ENCODE assay signal across 1 cellular context in the genomic region with DNA sequence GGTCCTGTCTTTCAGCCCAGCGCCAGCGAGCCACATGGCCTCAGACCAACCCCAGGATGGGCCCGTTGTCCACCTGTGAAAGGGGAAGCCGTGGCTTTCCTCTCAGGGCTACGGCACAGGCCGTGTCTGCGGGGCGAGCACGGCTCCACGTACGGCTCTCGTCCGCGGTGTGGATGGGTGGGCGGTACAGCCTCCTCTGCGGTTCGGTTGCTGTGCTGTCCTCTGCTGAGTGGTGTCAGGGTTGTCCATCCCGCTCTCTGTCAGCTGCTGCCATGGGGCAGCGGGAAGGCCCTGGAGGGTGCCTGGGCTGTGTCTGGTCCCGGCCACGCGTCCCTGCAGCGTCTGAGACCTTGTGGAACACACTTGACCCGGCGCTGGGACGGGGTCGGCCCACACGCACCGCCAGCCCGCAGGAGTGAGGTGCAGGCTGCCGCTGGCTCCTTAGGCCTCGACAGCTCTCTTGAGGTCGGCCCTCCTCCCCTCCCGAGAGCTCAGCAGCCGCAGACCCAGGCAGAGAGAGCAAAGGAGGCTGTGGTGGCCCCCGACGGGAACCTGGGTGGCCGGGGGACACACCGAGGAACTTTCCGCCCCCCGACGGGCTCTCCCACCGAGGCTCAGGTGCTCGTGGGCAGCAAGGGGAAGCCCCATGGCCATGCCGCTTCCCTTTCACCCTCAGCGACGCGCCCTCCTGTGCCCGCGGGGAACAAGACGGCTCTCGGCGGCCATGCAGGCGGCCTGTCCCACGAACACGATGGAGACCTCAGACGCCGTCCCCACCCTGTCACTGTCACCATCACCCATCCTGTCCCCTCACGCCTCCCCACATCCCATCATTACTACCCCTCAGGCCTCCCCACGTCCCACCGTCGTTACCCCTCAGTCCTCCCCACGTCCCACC.
TF ChIP-seq lines count a peak whose summit lies in the region.

No MANE protein-coding gene starts in this region.

TF ChIP-seq in WTC11, 78 proteins besides CTCF, POLR2A, EP300 and RAD21 (continued from another document):
- TF ChIP-seq, protein P1, sequence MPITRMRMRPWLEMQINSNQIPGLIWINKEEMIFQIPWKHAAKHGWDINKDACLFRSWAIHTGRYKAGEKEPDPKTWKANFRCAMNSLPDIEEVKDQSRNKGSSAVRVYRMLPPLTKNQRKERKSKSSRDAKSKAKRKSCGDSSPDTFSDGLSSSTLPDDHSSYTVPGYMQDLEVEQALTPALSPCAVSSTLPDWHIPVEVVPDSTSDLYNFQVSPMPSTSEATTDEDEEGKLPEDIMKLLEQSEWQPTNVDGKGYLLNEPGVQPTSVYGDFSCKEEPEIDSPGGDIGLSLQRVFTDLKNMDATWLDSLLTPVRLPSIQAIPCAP (CRISPR knock-in tag; IDR thresholded peaks at IDR 0.05): no peak
